19 cellular contexts compared by ENCODE assay signal in genomic region chr12:49863946-49864816, GRCh38. TPM values are rescaled to one million over a fixed set of nuclear protein-coding genes. Genes with fewer than 3 reads are reported as not detected.
DNase-seq lines count a peak whose midpoint lies in the region; FAIRE-seq and TF ChIP-seq lines count a peak whose summit lies in the region.
"Had no signal": no experiment of that assay in that cellular context is flagged by ENCODE, and none has a peak within 500 bp of the region (broad histone marks: within the 10 kb centered on the region; RNA-seq: fewer than 3 reads in every experiment).

No MANE protein-coding gene starts in this region.

- H3K36me3 ChIP-seq in SJCRH30 = no peaks in the 10 kb centered on the region
- no peaks in the 10 kb centered on the region for H3K36me3 ChIP-seq in keratinocyte (ENCODE audit: control insufficient read depth in 2 of 2, extremely low read depth in 1 of 2, insufficient read depth in 2 of 2, low read length in 2 of 2)
- H3K36me3 ChIP-seq: neutrophil, right atrium auricular region, upper lobe of right lung had no signal

- H3K9me1 ChIP-seq in keratinocyte (ENCODE audit: control insufficient read depth, extremely low read depth, insufficient read depth, low read length) = no peaks in the 10 kb centered on the region

- H3K4me1 ChIP-seq in SJCRH30 = peaks cover 33% of the 10 kb centered on the region
- peaks cover 10% of the 10 kb centered on the region for H3K4me1 ChIP-seq in keratinocyte (ENCODE audit: control insufficient read depth, extremely low read depth, insufficient read depth, low read length)

- in situ Hi-C loops in GM13976 (cut with MboI; ENCODE audit: low sequenced_read_pairs, unreplicated experiment) = no loop called here

- no peak overlapping the region for H3K9ac ChIP-seq in keratinocyte (ENCODE audit: control insufficient read depth, extremely low read depth, insufficient read depth, low read length)

- peak; percentile 55 for DNase-seq in activated effector memory CD4-positive, alpha-beta T cell treated with anti-CD3 and anti-CD28 coated beads, Interleukin-2, amount 50 U/mL, for 16 hours
- DNase-seq in activated effector memory CD4-positive, alpha-beta T cell treated with Interleukin-2 at 50 U/mL for 16 hours = no peak
- DNase-seq in SJCRH30 = peak; percentile 38 to 57
- no peak for DNase-seq in keratinocyte (ENCODE audit: low read depth, low spot score)
- DNase-seq in superior temporal gyrus (ENCODE audit: extremely low spot score) = peak; percentile 15
- no peak for DNase-seq in NCI-H345 treated with DMSO at 0.1 percent for 48 hours (lab: John Stamatoyannopoulos, UW; ENCODE audit: unreplicated experiment)
- DNase-seq in GM13976 (ENCODE audit: low spot score) = no peak
- DNase-seq in stimulated activated CD4-positive, alpha-beta T cell treated with anti-CD3 and anti-CD28 coated beads, Interleukin-2, amount 100 ng/mL, for 48 hours = no peak
- DNase-seq: activated naive CD4-positive, alpha-beta T cell treated with anti-CD3 and anti-CD28 coated beads for 36 hours; DMS53; NCI-H1930; NK-92 treated with Interleukin-12 subunit alpha and Interleukin-12 subunit beta, amount 100 ng/mL, for 24 hours; T1000; upper lobe of right lung had no signal

- peak overlapping the region; percentile 4 for H2AFZ ChIP-seq in keratinocyte (ENCODE audit: control insufficient read depth, low read length)

- TF ChIP-seq CTCF in keratinocyte (optimal IDR thresholded peaks at IDR 0.05 in 1 of 3, IDR thresholded peaks at IDR 0.05 in 1 of 3, conservative IDR thresholded peaks at IDR 0.05 in 1 of 3; ENCODE audit: extremely low read depth in 1 of 3, insufficient read depth in 2 of 3, low read length in 3 of 3) (no peak), GM13976 (IDR thresholded peaks at IDR 0.05; ENCODE audit: borderline replicate concordance, control extremely low read depth, extremely low read depth, insufficient read depth, missing control alignments) (no peak)

- no peaks in the 10 kb centered on the region for H4K20me1 ChIP-seq in keratinocyte (ENCODE audit: control insufficient read depth, extremely low read depth, insufficient read depth, low read length)

- H3K27ac ChIP-seq in SJCRH30 = no peak overlapping the region
- H3K27ac ChIP-seq in keratinocyte (ENCODE audit: control insufficient read depth, insufficient read depth, low read length) = no peak overlapping the region
- H3K27ac ChIP-seq: C4-2B, neutrophil, right atrium auricular region, upper lobe of right lung had no signal

- H3K4me2 ChIP-seq in keratinocyte (ENCODE audit: control insufficient read depth, extremely low read depth, insufficient read depth, low read depth, low read length) = no peak overlapping the region

- no peaks in the 10 kb centered on the region for H3K79me2 ChIP-seq in keratinocyte (ENCODE audit: control insufficient read depth, insufficient read depth, low read length)

- H3K9me3 ChIP-seq in SJCRH30 (replicated peaks) (no peaks in the 10 kb centered on the region), keratinocyte (ENCODE audit: control insufficient read depth, low read depth, low read length) (no peaks in the 10 kb centered on the region)
- H3K9me3 ChIP-seq: neutrophil, right atrium auricular region, upper lobe of right lung had no signal

- no peak overlapping the region for H3K4me3 ChIP-seq in SJCRH30
- no peak overlapping the region for H3K4me3 ChIP-seq in keratinocyte (ENCODE audit: control insufficient read depth in 2 of 3, extremely low read depth in 1 of 3, insufficient read depth in 2 of 3, low read depth in 1 of 3, low read length in 3 of 3)
- H3K4me3 ChIP-seq: right atrium auricular region, upper lobe of right lung had no signal

- H3K27me3 ChIP-seq in SJCRH30 (no peaks in the 10 kb centered on the region), keratinocyte (ENCODE audit: control insufficient read depth, extremely low read depth, insufficient read depth, low read length) (peaks cover 12% of the 10 kb centered on the region)
- H3K27me3 ChIP-seq: right atrium auricular region, upper lobe of right lung had no signal

- dilution Hi-C loops in keratinocyte (cut with MboI; ENCODE audit: extremely low pct_ligation_motif_present, low sequenced_read_pairs) = loop anchor here (25.0 kb wide), 1 partner anchor 198 kb away; the partner anchor contains the start of gene ASIC1

- no peak for FAIRE-seq in keratinocyte (lab: Jason Lieb, UNC)
- FAIRE-seq: RCC 7860 had no signal

RNA-seq across cellular contexts. Expression of gene BCDIN3D, which starts 21.3 kb away (rescaled TPM):
- 4.7 and 5.3 TPM in 2 replicates for total RNA-seq in SJCRH30 (2014; rRNA removed; shearing (Covaris generic))
- 2.9 to 3.7 TPM (median 3.4 TPM) in 3 replicates for polyA plus RNA-seq in keratinocyte
- 1.2 TPM for polyA plus RNA-seq in keratinocyte (2011; ENCODE audit: low read depth)
- 1.8 and 3.5 TPM in 2 replicates for polyA plus RNA-seq in keratinocyte (2011; cell fraction: cytosol; rRNA removed)
- 4.8 and 5.2 TPM in 2 replicates for polyA plus RNA-seq in keratinocyte (2011; cell fraction: nucleus; rRNA removed)
- polyA plus RNA-seq in keratinocyte (2012; ENCODE audit: low replicate concordance) = 2.0 and 3.6 TPM in 2 replicates
- 1.1 to 2.5 TPM (median 1.7 TPM) in 3 replicates for polyA minus RNA-seq in keratinocyte
- 0.96 TPM for polyA minus RNA-seq in keratinocyte (2011; cell fraction: cytosol; rRNA and poly(A)+ RNA removed)
- polyA minus RNA-seq in keratinocyte (2011; cell fraction: nucleus; rRNA and poly(A)+ RNA removed) = 1.5 and 1.7 TPM in 2 replicates

RNA-seq across cellular contexts. Expression of gene NCKAP5L, which starts 36.0 kb away (rescaled TPM):
- total RNA-seq in SJCRH30 (2014; rRNA removed; shearing (Covaris generic)) = 80.1 and 80.7 TPM in 2 replicates
- polyA plus RNA-seq in keratinocyte = 3.9 to 5.8 TPM (median 4.4 TPM) in 3 replicates
- polyA plus RNA-seq in keratinocyte (2011; ENCODE audit: low read depth) = 1.3 TPM
- 2.8 and 5.9 TPM in 2 replicates for polyA plus RNA-seq in keratinocyte (2011; cell fraction: cytosol; rRNA removed)
- polyA plus RNA-seq in keratinocyte (2011; cell fraction: nucleus; rRNA removed) = 15.7 and 20.3 TPM in 2 replicates
- polyA plus RNA-seq in keratinocyte (2012; ENCODE audit: low replicate concordance) = 3.0 and 12.3 TPM in 2 replicates
- 10.1 to 14.4 TPM (median 10.7 TPM) in 3 replicates for polyA minus RNA-seq in keratinocyte
- 16.5 TPM for polyA minus RNA-seq in keratinocyte (2011; cell fraction: cytosol; rRNA and poly(A)+ RNA removed)
- 21.9 and 22.6 TPM in 2 replicates for polyA minus RNA-seq in keratinocyte (2011; cell fraction: nucleus; rRNA and poly(A)+ RNA removed)

RNA-seq across cellular contexts. Expression of gene FAIM2, which starts 39.5 kb away (rescaled TPM):
- total RNA-seq in SJCRH30 (2014; rRNA removed; shearing (Covaris generic)) = 0.58 and 0.67 TPM in 2 replicates
- polyA plus RNA-seq in keratinocyte = 0.07 TPM in 1 of 3 replicates, not detected in the others
- not detected for polyA plus RNA-seq in keratinocyte (2011; ENCODE audit: low read depth)
- not detected in 2 replicates for polyA plus RNA-seq in keratinocyte (2011; cell fraction: cytosol; rRNA removed)
- polyA plus RNA-seq in keratinocyte (2011; cell fraction: nucleus; rRNA removed) = not detected in 2 replicates
- polyA plus RNA-seq in keratinocyte (2012; ENCODE audit: low replicate concordance) = 0.16 TPM in 1 of 2 replicates, not detected in the other
- not detected in 3 replicates for polyA minus RNA-seq in keratinocyte
- not detected for polyA minus RNA-seq in keratinocyte (2011; cell fraction: cytosol; rRNA and poly(A)+ RNA removed)
- not detected in 2 replicates for polyA minus RNA-seq in keratinocyte (2011; cell fraction: nucleus; rRNA and poly(A)+ RNA removed)
- total RNA-seq: mononuclear cell had no signal

Comparison
In these comparisons a context has a peak if more than half of its experiments do, and no peak if none do; other contexts are left out.
1. DNase-seq: peak in activated effector memory CD4-positive, alpha-beta T cell treated with anti-CD3 and anti-CD28 coated beads, Interleukin-2, amount 50 U/mL, for 16 hours (single experiment), SJCRH30 (2 of 2) and superior temporal gyrus (single experiment); none in activated effector memory CD4-positive, alpha-beta T cell treated with Interleukin-2 at 50 U/mL for 16 hours (single experiment), keratinocyte (single experiment), NCI-H345 treated with DMSO at 0.1 percent for 48 hours (single experiment), GM13976 (single experiment) and stimulated activated CD4-positive, alpha-beta T cell treated with anti-CD3 and anti-CD28 coated beads, Interleukin-2, amount 100 ng/mL, for 48 hours (0 of 2).